Comparison of ENCODE assay signal across 21 cellular contexts in genomic region chr7:155840262-155840885, GRCh38. TPM values are rescaled to one million over a fixed set of nuclear protein-coding genes. Genes with fewer than 3 reads are reported as not detected.
A peak's percentile ranks its signal among the peaks of the same experiment; 100 is the strongest.
DNase-seq lines count a peak whose midpoint lies in the region; ATAC-seq, FAIRE-seq and TF ChIP-seq lines count a peak whose summit lies in the region.
"Had no signal": no experiment of that assay in that cellular context is flagged by ENCODE, and none has a peak within 500 bp of the region (broad histone marks: within the 10 kb centered on the region; RNA-seq: fewer than 3 reads in every experiment).

No MANE protein-coding gene starts in this region.

- no TSS peak for BruUV-seq in HepG2 (replicated peaks; lab: Mats Ljungman, UMichigan)

- no peaks in the 10 kb centered on the region for H3K27me3 ChIP-seq in right lobe of liver
- peaks cover 9 to 71% of the 10 kb centered on the region in 2 experiments; a peak in 4 of 5 replicates for H3K27me3 ChIP-seq in HepG2 (ENCODE audit: control insufficient read depth in 1 of 2, insufficient read depth in 2 of 2, low read length in 2 of 2)
- H3K27me3 ChIP-seq in RWPE2 (ENCODE audit: insufficient read depth, poor library complexity, severe bottlenecking), result no peaks in the 10 kb centered on the region
- H3K27me3 ChIP-seq in upper lobe of right lung, result no peaks in the 10 kb centered on the region
- H3K27me3 ChIP-seq: BLaER1 had no signal

- H3K9me3 ChIP-seq in right lobe of liver, result no peaks in the 10 kb centered on the region
- no peaks in the 10 kb centered on the region for H3K9me3 ChIP-seq in HepG2 (ENCODE audit: low read length)
- H3K9me3 ChIP-seq in RWPE2 (ENCODE audit: severe bottlenecking), result no peaks in the 10 kb centered on the region
- no peaks in the 10 kb centered on the region for H3K9me3 ChIP-seq in upper lobe of right lung
- H3K9me3 ChIP-seq: BLaER1, HAP-1 had no signal

- no peak for TF ChIP-seq RAD21 in HepG2 (CRISPR knock-in tag; IDR thresholded peaks at IDR 0.05)

- intact Hi-C loops in right lobe of liver (cut with DNase I), result no loop called here
- intact Hi-C loops in HepG2 (cut with micrococcal nuclease; ENCODE audit: unreplicated experiment), result no loop called here
- intact Hi-C loops in upper lobe of right lung (cut with DNase I), result no loop called here

- in situ Hi-C loops in HepG2 (cut with HindIII; ENCODE audit: extremely low pct_ligation_motif_present, low pct_unique_long_range_greater_than_20kb), result no loop called here

- no peak overlapping the region for H3K4me2 ChIP-seq in HepG2 (ENCODE audit: low read depth, low read length)
- H3K4me2 ChIP-seq: BLaER1 had no signal

- H3K4me3 ChIP-seq in right lobe of liver, result no peak overlapping the region
- H3K4me3 ChIP-seq in HepG2 (replicated peaks in 1 of 3; ENCODE audit: insufficient read depth in 1 of 3, low read depth in 2 of 3, low read length in 3 of 3), result no peak overlapping the region
- H3K4me3 ChIP-seq in RWPE2 (ENCODE audit: severe bottlenecking), result no peak overlapping the region
- H3K4me3 ChIP-seq in upper lobe of right lung, result no peak overlapping the region
- H3K4me3 ChIP-seq: BLaER1, GM23248, HAP-1 had no signal

- TF ChIP-seq CTCF in right lobe of liver (IDR thresholded peaks at IDR 0.05), result no peak
- no peak for TF ChIP-seq CTCF in HepG2 (CRISPR knock-in tag; IDR thresholded peaks at IDR 0.05)
- TF ChIP-seq CTCF in RWPE2 (IDR thresholded peaks at IDR 0.05; ENCODE audit: poor library complexity, severe bottlenecking), result no peak
- no peak for TF ChIP-seq CTCF in upper lobe of right lung (IDR thresholded peaks at IDR 0.05)

- POLR2A ChIA-PET in HepG2 (lab: Yijun Ruan, JAX), result no interaction called here

- H3K36me3 ChIP-seq in right lobe of liver, result no peaks in the 10 kb centered on the region
- H3K36me3 ChIP-seq in HepG2 (replicated peaks in 1 of 2; ENCODE audit: control insufficient read depth in 1 of 2, insufficient read depth in 2 of 2, low read length in 2 of 2), result no peaks in the 10 kb centered on the region
- no peaks in the 10 kb centered on the region for H3K36me3 ChIP-seq in RWPE2 (ENCODE audit: low read depth)
- no peaks in the 10 kb centered on the region for H3K36me3 ChIP-seq in upper lobe of right lung
- H3K36me3 ChIP-seq: BLaER1, HAP-1 had no signal

- no peak overlapping the region for H3K27ac ChIP-seq in right lobe of liver
- H3K27ac ChIP-seq in HepG2 (ENCODE audit: extremely low read length, insufficient read depth, low read length), result no peak overlapping the region
- no peak overlapping the region for H3K27ac ChIP-seq in RWPE2 (ENCODE audit: poor library complexity, severe bottlenecking)
- H3K27ac ChIP-seq in upper lobe of right lung, result no peak overlapping the region
- H3K27ac ChIP-seq: BLaER1, GM23248, HL-60 had no signal

- TF ChIP-seq POLR2A in right lobe of liver (IDR thresholded peaks at IDR 0.05) (no peak), HepG2 (IDR thresholded peaks at IDR 0.05; ENCODE audit: insufficient read depth in 1 of 2, low read depth in 2 of 2, low read length in 2 of 2) (no peak)

- no peak overlapping the region for H3K9ac ChIP-seq in HepG2 (ENCODE audit: insufficient read depth, low read depth, low read length)
- H3K9ac ChIP-seq: BLaER1, GM23248 had no signal

- WGBS in right lobe of liver (ENCODE audit: insufficient coverage, low coverage, low lambda C conversion rate, missing lambda C conversion rate), result 82% methylated on average over 15 of the region's 21 CpGs
- 41% methylated on average over 21 of the region's 21 CpGs for WGBS in HepG2 (ENCODE audit: low lambda C conversion rate)

- TF ChIP-seq EP300 in HepG2 (IDR thresholded peaks at IDR 0.05; ENCODE audit: low read depth in 2 of 2, low read length in 2 of 2), result no peak
- no peak for TF ChIP-seq EP300 in HepG2 (CRISPR knock-in tag; IDR thresholded peaks at IDR 0.05; ENCODE audit: borderline replicate concordance)

- CTCF ChIA-PET in HepG2 (lab: Yijun Ruan, JAX; ENCODE audit: low intra/inter-chr PET ratio, low total read pairs), result no interaction called here

- H4K20me1 ChIP-seq in HepG2 (ENCODE audit: insufficient read depth, low read length), result no peaks in the 10 kb centered on the region
- H4K20me1 ChIP-seq: BLaER1 had no signal

- ATAC-seq in right lobe of liver (no peak), HepG2 (no peak), RWPE2 (ENCODE audit: low read depth) (no peak), upper lobe of right lung (no peak)

- no peak overlapping the region for H2AFZ ChIP-seq in HepG2 (ENCODE audit: low read length)
- H2AFZ ChIP-seq: GM23248 had no signal

- H3K4me1 ChIP-seq in right lobe of liver, result peaks cover 0 to 4% (median 0%) of the 10 kb centered on the region in 4 donors
- H3K4me1 ChIP-seq in HepG2 (ENCODE audit: insufficient read depth, low read length), result peaks cover 15% of the 10 kb centered on the region
- H3K4me1 ChIP-seq in RWPE2 (ENCODE audit: insufficient read depth, poor library complexity, severe bottlenecking), result no peaks in the 10 kb centered on the region
- H3K4me1 ChIP-seq in upper lobe of right lung, result no peaks in the 10 kb centered on the region
- H3K4me1 ChIP-seq: HAP-1 had no signal

- DNase-seq in right lobe of liver, result peak in 2 of 3 donors; percentile 8 to 18
- DNase-seq in HepG2 (ENCODE audit: low spot score), result no peak
- DNase-seq in RWPE2 (ENCODE audit: low spot score), result peak; percentile 12
- DNase-seq in myocyte (ENCODE audit: low read depth), result peak; percentile 10
- peak; percentile 32 for DNase-seq in upper lobe of right lung
- no peak for DNase-seq in NCI-H82 (lab: John Stamatoyannopoulos, UW)
- no peak for DNase-seq in AG08395 (ENCODE audit: low spot score)
- DNase-seq: CD4-positive, alpha-beta memory T cell; DMS153; DMS79 treated with DMSO at 0.1 percent for 48 hours; GF-D8; GM23248; IMR-90; KG1 had no signal

- FAIRE-seq in HepG2 (lab: Jason Lieb, UNC), result no peak
- FAIRE-seq: A204.1 had no signal

- no peaks in the 10 kb centered on the region for H3K79me2 ChIP-seq in HepG2 (ENCODE audit: insufficient read depth, low read length)

TF ChIP-seq in HepG2, 621 proteins besides CTCF, POLR2A, EP300 and RAD21 (continues in another document):
- 0 out of 4 replicates have a peak, but pooled peaks of 1 of the 2 experiments have one; percentile 36 for TF ChIP-seq REST (IDR thresholded peaks at IDR 0.05; ENCODE audit: borderline replicate concordance in 1 of 2, low read depth in 1 of 2, low read length in 2 of 2)

RNA-seq across cellular contexts. Expression of gene SHH, which starts 28.1 kb away (rescaled TPM):
- total RNA-seq in right lobe of liver (10 to 100 TPM in 4 of 6 experiments, 1 to 10 TPM in 2; 6.8 to 18.6 (median 12.4) TPM), HepG2 (2016; rRNA removed; fragmentation: Illumina TruSeq; extraction: Trizol) (1.7 and 1.9 TPM in 2 replicates), myocyte (0.08 TPM in 1 of 2 replicates, not detected in the other), upper lobe of right lung (10.1 TPM)
- total RNA-seq in HepG2 (2016; cell fraction: cytosol; rRNA removed; fragmentation: Illumina TruSeq; extraction: Trizol; ENCODE audit: low read depth), result 0.10 and 0.53 TPM in 2 replicates
- 1.3 and 2.2 TPM in 2 replicates for total RNA-seq in HepG2 (2016; cell fraction: insoluble cytoplasmic fraction; rRNA removed; fragmentation: Illumina TruSeq; extraction: Trizol)
- 0.80 and 1.6 TPM in 2 replicates for total RNA-seq in HepG2 (2016; cell fraction: membrane; rRNA removed; fragmentation: Illumina TruSeq; extraction: Trizol)
- 1.3 TPM in 2 replicates for total RNA-seq in HepG2 (2016; cell fraction: nucleus; rRNA removed; fragmentation: Illumina TruSeq; extraction: Trizol)
- polyA plus RNA-seq in HepG2 (2011; rRNA removed), result 3.4 and 4.9 TPM in 2 replicates
- 1.9 and 3.3 TPM in 2 replicates for polyA plus RNA-seq in HepG2 (2011; cell fraction: cytosol; rRNA removed)
- 12.2 and 16.4 TPM in 2 replicates for polyA plus RNA-seq in HepG2 (2011; cell fraction: nucleus; rRNA removed)
- 3.5 and 6.3 TPM in 2 replicates for polyA plus RNA-seq in HepG2 (2012)
- 0.17 TPM in 2 replicates for polyA plus RNA-seq in HepG2 (2016; cell fraction: cytosol; fragmentation: Illumina TruSeq; extraction: Trizol; ENCODE audit: low read depth)
- 1.8 and 2.1 TPM in 2 replicates for polyA plus RNA-seq in HepG2 (2016; cell fraction: insoluble cytoplasmic fraction; fragmentation: Illumina TruSeq; extraction: Trizol; ENCODE audit: low read depth)
- 0.12 and 0.47 TPM in 2 replicates for polyA plus RNA-seq in HepG2 (2016; cell fraction: membrane; fragmentation: Illumina TruSeq; extraction: Trizol; ENCODE audit: low read depth)
- 3.9 and 4.1 TPM in 2 replicates for polyA plus RNA-seq in HepG2 (2016; cell fraction: nucleus; fragmentation: Illumina TruSeq; extraction: Trizol; ENCODE audit: insufficient read depth, low read depth)
- 9.0 TPM in 1 of 2 replicates, not detected in the other for polyA minus RNA-seq in HepG2 (2011; rRNA and poly(A)+ RNA removed; ENCODE audit: low replicate concordance)
- polyA minus RNA-seq in HepG2 (2011; cell fraction: cytosol; rRNA and poly(A)+ RNA removed), result 4.0 and 5.5 TPM in 2 replicates
- polyA minus RNA-seq in HepG2 (2011; cell fraction: nucleus; rRNA and poly(A)+ RNA removed), result 4.5 and 5.2 TPM in 2 replicates
- polyA plus RNA-seq in myocyte (2012), result 0.01 TPM
- total RNA-seq: CD4-positive, alpha-beta memory T cell; GM23248; H4; HT1080 had no signal
- polyA plus RNA-seq: CD14-positive monocyte, GM23248 had no signal

Comparison
In these comparisons a context has a peak if more than half of its experiments do, and no peak if none do; other contexts are left out.
1. DNase-seq: peak in right lobe of liver (2 of 3), RWPE2 (single experiment), myocyte (single experiment) and upper lobe of right lung (single experiment); none in HepG2 (single experiment), NCI-H82 (single experiment) and AG08395 (single experiment).